In the genomic region with DNA sequence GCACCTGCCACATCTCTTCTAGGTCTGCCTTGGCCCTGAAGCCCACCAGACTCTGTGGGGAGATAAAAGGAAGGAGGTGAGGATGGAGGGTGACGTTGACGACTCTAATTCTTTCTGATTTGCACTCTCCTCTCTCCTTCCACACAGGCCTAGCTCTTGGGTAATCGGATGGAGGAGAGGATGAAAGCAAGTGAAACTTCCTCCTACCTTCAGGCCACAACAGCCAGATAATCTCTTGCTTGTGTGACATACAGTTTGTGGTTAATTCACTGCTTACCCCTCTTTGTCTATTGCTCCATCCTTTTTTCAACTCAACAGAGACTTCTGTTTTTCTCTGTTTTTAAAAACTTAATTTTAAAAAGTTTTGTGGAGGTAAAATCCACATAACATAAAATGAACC, we compare ENCODE assay signal across 13 cellular contexts.
DNase-seq lines count a peak whose midpoint lies in the region; ATAC-seq and TF ChIP-seq lines count a peak whose summit lies in the region.
"Had no signal": no experiment of that assay in that cellular context is flagged by ENCODE, and none has a peak within 500 bp of the region (broad histone marks: within the 10 kb centered on the region; RNA-seq: fewer than 3 reads in every experiment).

No MANE protein-coding gene starts in this region.

- ATAC-seq in activated T-helper 17 cell treated with anti-CD3 and anti-CD28 coated beads, Interleukin-2, amount 50 U/mL, for 72 hours (replicated peaks), result peak; percentile 70
- ATAC-seq in omental fat pad (ENCODE audit: low FRiP score) (no peak), HG03520 (IDR thresholded peaks at IDR 0.05; ENCODE audit: unreplicated experiment) (no peak)
- ATAC-seq: K562 had no signal

- H3K27me3 Mint-ChIP-seq in activated T-helper 17 cell treated with anti-CD3 and anti-CD28 coated beads, Interleukin-2, amount 50 U/mL, for 72 hours, result peaks cover 23% of the 10 kb centered on the region

- DNase-seq in stimulated activated CD4-positive, alpha-beta T cell treated with anti-CD3 and anti-CD28 coated beads, Interleukin-15, amount 100 ng/mL, for 24 hours, result peak; percentile 9
- DNase-seq in stimulated activated CD4-positive, alpha-beta T cell treated with anti-CD3 and anti-CD28 coated beads, Interleukin-2, amount 100 ng/mL, for 24 hours, result no peak
- DNase-seq in NOMO-1 (lab: John Stamatoyannopoulos, UW; ENCODE audit: unreplicated experiment in 2 of 2) (peak; percentile 74 to 87), NCI-H2196 treated with DMSO at 0.1 percent for 48 hours (lab: John Stamatoyannopoulos, UW; ENCODE audit: unreplicated experiment) (no peak), omental fat pad (ENCODE audit: low spot score) (no peak)
- DNase-seq: activated effector memory CD4-positive, alpha-beta T cell treated with anti-CD3 and anti-CD28 coated beads, Interleukin-2, amount 50 U/mL, for 16 hours; HFFc6; kidney; NCI-H526; sigmoid colon had no signal

- no peak for TF ChIP-seq CTCF in omental fat pad (IDR thresholded peaks at IDR 0.05)

- peaks cover 42% of the 10 kb centered on the region for H3K4me1 Mint-ChIP-seq in activated T-helper 17 cell treated with anti-CD3 and anti-CD28 coated beads, Interleukin-2, amount 50 U/mL, for 72 hours

- H3K36me3 Mint-ChIP-seq in activated T-helper 17 cell treated with anti-CD3 and anti-CD28 coated beads, Interleukin-2, amount 50 U/mL, for 72 hours (ENCODE audit: low read depth), result no peaks in the 10 kb centered on the region

- H3K4me3 Mint-ChIP-seq in activated T-helper 17 cell treated with anti-CD3 and anti-CD28 coated beads, Interleukin-2, amount 50 U/mL, for 72 hours, result no peak overlapping the region
- H3K4me3 Mint-ChIP-seq: HFFc6 had no signal

- H3K27ac Mint-ChIP-seq in activated T-helper 17 cell treated with anti-CD3 and anti-CD28 coated beads, Interleukin-2, amount 50 U/mL, for 72 hours, result no peak overlapping the region
- H3K27ac Mint-ChIP-seq: HFFc6 had no signal

- H3K9me3 Mint-ChIP-seq in activated T-helper 17 cell treated with anti-CD3 and anti-CD28 coated beads, Interleukin-2, amount 50 U/mL, for 72 hours, result no peaks in the 10 kb centered on the region
- H3K9me3 Mint-ChIP-seq: HFFc6 had no signal

Comparison
In these comparisons a context has a peak if more than half of its experiments do, and no peak if none do; other contexts are left out.
1. DNase-seq: peak in stimulated activated CD4-positive, alpha-beta T cell treated with anti-CD3 and anti-CD28 coated beads, Interleukin-15, amount 100 ng/mL, for 24 hours (single experiment) and NOMO-1 (2 of 2); none in stimulated activated CD4-positive, alpha-beta T cell treated with anti-CD3 and anti-CD28 coated beads, Interleukin-2, amount 100 ng/mL, for 24 hours (0 of 2), NCI-H2196 treated with DMSO at 0.1 percent for 48 hours (single experiment) and omental fat pad (single experiment).